Comparison of ENCODE assay signal across 13 cellular contexts in the genomic region with DNA sequence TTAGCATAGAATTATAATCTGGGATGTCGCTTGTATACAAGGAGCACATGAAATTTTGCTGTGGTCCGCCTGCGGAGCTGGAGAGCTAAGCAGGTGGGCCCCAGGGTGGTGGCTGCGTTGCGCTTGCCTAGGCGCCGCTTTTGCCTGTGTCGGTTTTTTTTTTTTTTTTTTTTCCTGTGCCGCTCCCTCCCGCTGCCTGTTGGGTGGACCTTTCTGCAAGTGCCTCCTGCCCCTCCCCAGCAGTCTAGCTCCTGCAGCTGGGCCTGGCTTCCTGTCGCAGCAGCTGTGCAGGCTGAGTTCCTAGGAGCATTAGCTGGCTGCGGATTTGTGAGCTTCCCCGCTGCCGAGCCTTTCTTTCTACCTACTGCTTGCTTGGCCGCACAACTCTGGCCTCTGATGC. TPM values are rescaled to one million over a fixed set of nuclear protein-coding genes. Genes with fewer than 3 reads are reported as not detected.
A peak's percentile ranks its signal among the peaks of the same experiment; 100 is the strongest.
DNase-seq lines count a peak whose midpoint lies in the region; ATAC-seq and TF ChIP-seq lines count a peak whose summit lies in the region.
"Had no signal": no experiment of that assay in that cellular context is flagged by ENCODE, and none has a peak within 500 bp of the region (broad histone marks: within the 10 kb centered on the region; RNA-seq: fewer than 3 reads in every experiment).

No MANE protein-coding gene starts in this region.

- no peaks in the 10 kb centered on the region for H3K36me3 Mint-ChIP-seq in IgD-negative memory B cell

- H3K4me3 ChIP-seq in GM12864 (ENCODE audit: low read depth, low read length): peak overlapping the region; percentile 39
- H3K4me3 ChIP-seq: cardiac muscle cell, lung had no signal

- no peak for TF ChIP-seq CTCF in GM12864 (IDR thresholded peaks at IDR 0.05; ENCODE audit: low read depth, low read length, missing control alignments)

- no peaks in the 10 kb centered on the region for H3K27me3 Mint-ChIP-seq in IgD-negative memory B cell

- DNase-seq in GM12864 (ENCODE audit: low read depth) (peak; percentile 71), SW480 (ENCODE audit: low spot score) (peak; percentile 17), glomerular visceral epithelial cell (ENCODE audit: extremely low spot score) (no peak), substantia nigra (lab: John Stamatoyannopoulos, UW) (no peak), hepatic stellate cell (ENCODE audit: low spot score) (no peak)
- DNase-seq: activated CD8-positive, alpha-beta memory T cell treated with anti-CD3 and anti-CD28 coated beads, Interleukin-2, amount 50 U/mL, for 4 hours; CD4-positive, alpha-beta T cell; SK-N-SH had no signal

- H3K27ac Mint-ChIP-seq in IgD-negative memory B cell: peak overlapping the region; percentile 79 to 96 (median 88)
- H3K27ac Mint-ChIP-seq: CD4-positive, alpha-beta T cell had no signal

- no peak overlapping the region for H3K27ac ChIP-seq in substantia nigra (ENCODE audit: low read depth, low read length, poor library complexity, severe bottlenecking)
- H3K27ac ChIP-seq: cardiac muscle cell had no signal

- ATAC-seq in GM21423 (IDR thresholded peaks at IDR 0.05; ENCODE audit: unreplicated experiment) (peak; percentile 83), HG03135 (IDR thresholded peaks at IDR 0.05; ENCODE audit: unreplicated experiment) (no peak)

- H3K9me3 Mint-ChIP-seq in IgD-negative memory B cell: no peaks in the 10 kb centered on the region

- H3K4me3 Mint-ChIP-seq in IgD-negative memory B cell: peak overlapping the region; percentile 67 to 94 (median 86)
- H3K4me3 Mint-ChIP-seq: CD4-positive, alpha-beta T cell had no signal

- peaks cover 18 to 20% (median 19%) of the 10 kb centered on the region in 3 donors for H3K4me1 Mint-ChIP-seq in IgD-negative memory B cell

RNA-seq across cellular contexts. Expression of a gene that starts 20.6 kb away (rescaled TPM):
- polyA plus RNA-seq in IgD-negative memory B cell: 37.8 TPM
- polyA plus RNA-seq: cardiac muscle cell, SK-N-SH had no signal

RNA-seq across cellular contexts. Expression of a gene that starts 57.8 kb away (rescaled TPM):
- polyA plus RNA-seq in IgD-negative memory B cell: 213 TPM

Comparison
In these comparisons a context has a peak if more than half of its experiments do, and no peak if none do; other contexts are left out.
1. DNase-seq: peak in GM12864 (single experiment) and SW480 (single experiment); none in glomerular visceral epithelial cell (single experiment), substantia nigra (0 of 49) and hepatic stellate cell (single experiment).